ENCODE assay signal across 20 cellular contexts in the genomic region with DNA sequence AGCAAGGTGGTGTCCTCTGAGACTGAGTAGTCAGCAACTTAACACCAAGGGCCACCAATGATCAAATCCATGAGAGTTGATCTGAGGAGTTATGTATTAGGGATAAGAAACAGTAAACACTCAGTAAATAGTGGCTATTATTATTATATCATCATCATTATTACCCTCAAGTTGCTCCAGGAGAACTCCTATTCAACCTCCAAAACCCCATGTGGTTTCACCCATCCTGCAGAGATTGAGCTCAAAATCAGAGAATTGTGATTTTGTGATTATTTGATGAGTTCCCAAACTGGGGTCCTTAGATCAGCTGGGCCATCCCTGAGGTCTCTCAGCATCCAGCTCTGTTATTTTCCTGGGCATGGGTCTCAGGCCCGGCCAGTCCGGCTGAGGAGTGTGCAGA. TPM values are rescaled to one million over a fixed set of nuclear protein-coding genes. Genes with fewer than 3 reads are reported as not detected.
DNase-seq lines count a peak whose midpoint lies in the region; ATAC-seq and TF ChIP-seq lines count a peak whose summit lies in the region.
"Had no signal": no experiment of that assay in that cellular context is flagged by ENCODE, and none has a peak within 500 bp of the region (broad histone marks: within the 10 kb centered on the region; RNA-seq: fewer than 3 reads in every experiment).

No MANE protein-coding gene starts in this region.

- TF ChIP-seq CTCF in natural killer cell (IDR thresholded peaks at IDR 0.05) (no peak), MM.1S (IDR thresholded peaks at IDR 0.05; ENCODE audit: low read length) (no peak)
- TF ChIP-seq CTCF in CD4-positive, alpha-beta T cell (IDR thresholded peaks at IDR 0.05) = no peak

- H3K18ac ChIP-seq in neuronal stem cell (ENCODE audit: low read length) = no peak overlapping the region

- no peaks in the 10 kb centered on the region for H3K79me2 ChIP-seq in MM.1S (ENCODE audit: low read length)

- H3K4me2 ChIP-seq in MM.1S (ENCODE audit: low read depth, low read length) (peak overlapping the region; percentile 25; the same call in 1 of the 2 replicates), neuronal stem cell (ENCODE audit: insufficient read depth, low read length, poor library complexity, severe bottlenecking) (no peak overlapping the region)
- H3K4me2 ChIP-seq: KMS-11 had no signal

- H2AK5ac ChIP-seq in neuronal stem cell (ENCODE audit: low read depth, low read length) = no peak overlapping the region

- WGBS in neuronal stem cell (ENCODE audit: extremely low coverage in 2 of 2, insufficient read length in 2 of 2, insufficient replicate concordance in 1 of 2), 2 donors = no CpG with 5 or more reads among the region's 2 CpGs

- H3K36me3 ChIP-seq in MM.1S (replicated peaks; ENCODE audit: insufficient read depth, low read length) (no peaks in the 10 kb centered on the region), neuronal stem cell (replicated peaks in 1 of 2; ENCODE audit: control insufficient read depth in 2 of 2, insufficient read depth in 2 of 2, low read length in 2 of 2) (no peaks in the 10 kb centered on the region)

- H3K4me3 ChIP-seq in MM.1S (ENCODE audit: low read length) = no peak overlapping the region
- no peak overlapping the region for H3K4me3 ChIP-seq in neuronal stem cell (ENCODE audit: low read length in 2 of 2)
- H3K4me3 ChIP-seq: GM12878, GM23248 had no signal

- H4K91ac ChIP-seq in neuronal stem cell (ENCODE audit: low read depth, low read length, poor library complexity) = no peak overlapping the region

- no peak overlapping the region for H3K4ac ChIP-seq in neuronal stem cell (ENCODE audit: low read length)

- POLR2A ChIA-PET in CD4-positive, alpha-beta T cell (lab: Charles Lee) = no interaction called here

- no peaks in the 10 kb centered on the region for H3K36me3 Mint-ChIP-seq in natural killer cell
- no peaks in the 10 kb centered on the region for H3K36me3 Mint-ChIP-seq in natural killer cell treated with Interleukin-12 subunit alpha and Interleukin-12 subunit beta and Interleukin-15 and Interleukin-18, amount 100 ng/mL, for 72 hours
- no peaks in the 10 kb centered on the region for H3K36me3 Mint-ChIP-seq in CD4-positive, alpha-beta T cell (ENCODE audit: low read depth)
- H3K36me3 Mint-ChIP-seq: CD8-positive, alpha-beta memory T cell had no signal

- H3K9ac ChIP-seq in MM.1S (ENCODE audit: low read length) (no peak overlapping the region), neuronal stem cell (ENCODE audit: low read depth, low read length, poor library complexity) (no peak overlapping the region)
- H3K9ac ChIP-seq: GM23248, KMS-11 had no signal

- intact Hi-C loops in natural killer cell (cut with micrococcal nuclease) = no loop called here
- intact Hi-C loops in CD4-positive, alpha-beta T cell (cut with DNase I, micrococcal nuclease) = no loop called here

- H3K27ac ChIP-seq in MM.1S (ENCODE audit: low read length) = no peak overlapping the region
- H3K27ac ChIP-seq in neuronal stem cell (replicated peaks; ENCODE audit: low read length) = no peak overlapping the region
- H3K27ac ChIP-seq in CD4-positive, alpha-beta T cell (ENCODE audit: low read depth, low read length) = no peak overlapping the region
- H3K27ac ChIP-seq: GM23248, KMS-11 had no signal

- no peak overlapping the region for H3K23ac ChIP-seq in neuronal stem cell (ENCODE audit: low read depth, low read length, poor library complexity)

- no peaks in the 10 kb centered on the region for H3F3A ChIP-seq in MM.1S (ENCODE audit: insufficient read depth, low read length)

- H4K8ac ChIP-seq in neuronal stem cell (ENCODE audit: low read depth, low read length) = peak overlapping the region; percentile 17

- no peak overlapping the region for H2AFZ ChIP-seq in MM.1S (ENCODE audit: low read length)
- no peak overlapping the region for H2AFZ ChIP-seq in neuronal stem cell (ENCODE audit: low read length)
- H2AFZ ChIP-seq: GM23248 had no signal

- H3K4me1 Mint-ChIP-seq in natural killer cell = peaks cover 20 to 22% of the 10 kb centered on the region in 2 donors
- peaks cover 15 to 20% of the 10 kb centered on the region in 2 donors for H3K4me1 Mint-ChIP-seq in natural killer cell treated with Interleukin-12 subunit alpha and Interleukin-12 subunit beta and Interleukin-15 and Interleukin-18, amount 100 ng/mL, for 72 hours (ENCODE audit: low read depth in 2 of 2)
- peaks cover 21% of the 10 kb centered on the region for H3K4me1 Mint-ChIP-seq in CD4-positive, alpha-beta T cell (ENCODE audit: low read depth)

- H3K27me3 ChIP-seq in MM.1S (replicated peaks; ENCODE audit: insufficient read depth, low read length) = peaks cover 89% of the 10 kb centered on the region
- H3K27me3 ChIP-seq in neuronal stem cell (ENCODE audit: control insufficient read depth in 3 of 3, insufficient read depth in 3 of 3, low read depth in 1 of 3, low read length in 3 of 3) = peaks cover 8 to 83% (median 37%) of the 10 kb centered on the region in 3 experiments
- H3K27me3 ChIP-seq in CD4-positive, alpha-beta T cell (ENCODE audit: control insufficient read depth, insufficient read depth, low read length) = peaks cover 55% of the 10 kb centered on the region

- no peak overlapping the region for H3K27ac Mint-ChIP-seq in natural killer cell
- H3K27ac Mint-ChIP-seq in natural killer cell treated with Interleukin-12 subunit alpha and Interleukin-12 subunit beta and Interleukin-15 and Interleukin-18, amount 100 ng/mL, for 72 hours = no peak overlapping the region
- no peak overlapping the region for H3K27ac Mint-ChIP-seq in CD4-positive, alpha-beta T cell
- H3K27ac Mint-ChIP-seq: CD14-positive monocyte; CD8-positive, alpha-beta memory T cell had no signal

- peak overlapping the region; percentile 66 for H2BK5ac ChIP-seq in neuronal stem cell (ENCODE audit: low read length)

- H4K20me1 ChIP-seq in MM.1S (ENCODE audit: insufficient read depth, low read length) = no peaks in the 10 kb centered on the region

- H3K4me1 ChIP-seq in MM.1S (ENCODE audit: low read length) (peaks cover 14% of the 10 kb centered on the region), neuronal stem cell (ENCODE audit: control insufficient read depth in 2 of 2, insufficient read depth in 1 of 2, low read depth in 1 of 2, low read length in 2 of 2) (peaks cover 18 to 23% of the 10 kb centered on the region in 2 donors)

- H3K14ac ChIP-seq in neuronal stem cell (ENCODE audit: low read length) = no peak overlapping the region

- no peaks in the 10 kb centered on the region for H3K9me3 Mint-ChIP-seq in natural killer cell
- H3K9me3 Mint-ChIP-seq in natural killer cell treated with Interleukin-12 subunit alpha and Interleukin-12 subunit beta and Interleukin-15 and Interleukin-18, amount 100 ng/mL, for 72 hours = no peaks in the 10 kb centered on the region
- no peaks in the 10 kb centered on the region for H3K9me3 Mint-ChIP-seq in CD4-positive, alpha-beta T cell
- H3K9me3 Mint-ChIP-seq: IgD-negative memory B cell had no signal

- peak overlapping the region; percentile 18 for H2BK120ac ChIP-seq in neuronal stem cell (ENCODE audit: low read depth, low read length)

- peak overlapping the region; percentile 35 for H3K4me3 Mint-ChIP-seq in natural killer cell
- no peak overlapping the region for H3K4me3 Mint-ChIP-seq in natural killer cell treated with Interleukin-12 subunit alpha and Interleukin-12 subunit beta and Interleukin-15 and Interleukin-18, amount 100 ng/mL, for 72 hours
- H3K4me3 Mint-ChIP-seq in CD4-positive, alpha-beta T cell = no peak overlapping the region
- H3K4me3 Mint-ChIP-seq: CD8-positive, alpha-beta memory T cell had no signal

- H3K79me1 ChIP-seq in neuronal stem cell (ENCODE audit: low read depth, low read length) = no peaks in the 10 kb centered on the region

- no peaks in the 10 kb centered on the region for H3K9me3 ChIP-seq in MM.1S (replicated peaks; ENCODE audit: insufficient read depth, low read length)
- H3K9me3 ChIP-seq in neuronal stem cell (replicated peaks in 1 of 2; ENCODE audit: control insufficient read depth in 2 of 2, insufficient read depth in 1 of 2, low read depth in 1 of 2, low read length in 2 of 2) = no peaks in the 10 kb centered on the region
- H3K9me3 ChIP-seq in CD4-positive, alpha-beta T cell (ENCODE audit: control insufficient read depth, low read length) = no peaks in the 10 kb centered on the region

- H2BK12ac ChIP-seq in neuronal stem cell (ENCODE audit: low read length) = no peak overlapping the region

- peaks cover 42 to 48% of the 10 kb centered on the region in 2 donors for H3K27me3 Mint-ChIP-seq in natural killer cell (ENCODE audit: low read depth in 2 of 2)
- H3K27me3 Mint-ChIP-seq in natural killer cell treated with Interleukin-12 subunit alpha and Interleukin-12 subunit beta and Interleukin-15 and Interleukin-18, amount 100 ng/mL, for 72 hours = peaks cover 31 to 41% of the 10 kb centered on the region in 2 donors
- H3K27me3 Mint-ChIP-seq in CD4-positive, alpha-beta T cell = peaks cover 74% of the 10 kb centered on the region

- H3K9me2 ChIP-seq in MM.1S (replicated peaks; ENCODE audit: insufficient read depth, low read length) = no peaks in the 10 kb centered on the region

- DNase-seq in natural killer cell (no peak), MM.1S (no peak), neuronal stem cell (ENCODE audit: low spot score) (no peak), DMS114 treated with DMSO at 0.1 percent for 48 hours (lab: John Stamatoyannopoulos, UW; ENCODE audit: unreplicated experiment) (no peak), COLO668 (lab: John Stamatoyannopoulos, UW; ENCODE audit: unreplicated experiment) (no peak)
- no peak for DNase-seq in natural killer cell treated with Interleukin-12 subunit alpha and Interleukin-12 subunit beta and Interleukin-15 and Interleukin-18, amount 100 ng/mL, for 72 hours (ENCODE audit: low spot score)
- DNase-seq in CD4-positive, alpha-beta T cell = no peak
- DNase-seq: Calu3; CD8-positive, alpha-beta memory T cell; DMS 273 treated with DMSO at 0.1 percent for 48 hours; DMS79; GM23248 had no signal

- H2BK15ac ChIP-seq in neuronal stem cell (ENCODE audit: low read length) = peak overlapping the region; percentile 89

- CTCF ChIA-PET in CD4-positive, alpha-beta T cell (lab: Charles Lee) = no interaction called here

- ATAC-seq in natural killer cell = no peak
- ATAC-seq in natural killer cell treated with Interleukin-12 subunit alpha and Interleukin-12 subunit beta and Interleukin-15 and Interleukin-18, amount 100 ng/mL, for 72 hours = no peak
- ATAC-seq in CD4-positive, alpha-beta T cell (ENCODE audit: poor library complexity) = no peak

RNA-seq across cellular contexts. Expression of a gene that starts 3.5 kb away (rescaled TPM):
- total RNA-seq in natural killer cell = not detected
- total RNA-seq in natural killer cell treated with Interleukin-12 subunit alpha and Interleukin-12 subunit beta and Interleukin-15 and Interleukin-18, amount 100 ng/mL, for 72 hours = not detected
- polyA plus RNA-seq in neuronal stem cell (2013, experiment 1 of 2) = 0.67 TPM
- 0.83 TPM for polyA plus RNA-seq in neuronal stem cell (2013, experiment 2 of 2)
- total RNA-seq in CD4-positive, alpha-beta T cell = not detected
- total RNA-seq: CD8-positive, alpha-beta memory T cell; GM12878 had no signal
- polyA plus RNA-seq: CD14-positive monocyte; CD8-positive, alpha-beta memory T cell; IgD-negative memory B cell had no signal

RNA-seq across cellular contexts. Expression of a gene that starts 3.6 kb away (rescaled TPM):
- not detected for total RNA-seq in natural killer cell
- not detected for total RNA-seq in natural killer cell treated with Interleukin-12 subunit alpha and Interleukin-12 subunit beta and Interleukin-15 and Interleukin-18, amount 100 ng/mL, for 72 hours
- polyA plus RNA-seq in neuronal stem cell (2013, experiment 1 of 2) = 0.53 TPM
- 0.57 TPM for polyA plus RNA-seq in neuronal stem cell (2013, experiment 2 of 2)
- not detected for total RNA-seq in CD4-positive, alpha-beta T cell
- total RNA-seq: CD8-positive, alpha-beta memory T cell; GM12878; GM23248; HT1080 had no signal
- polyA plus RNA-seq: BJ; CD14-positive monocyte; CD8-positive, alpha-beta memory T cell; GM12878; IgD-negative memory B cell had no signal

RNA-seq across cellular contexts. Expression of a gene that starts 11.5 kb away (rescaled TPM):
- total RNA-seq in natural killer cell = not detected
- not detected for total RNA-seq in natural killer cell treated with Interleukin-12 subunit alpha and Interleukin-12 subunit beta and Interleukin-15 and Interleukin-18, amount 100 ng/mL, for 72 hours
- not detected for polyA plus RNA-seq in neuronal stem cell (2013, experiment 1 of 2)
- not detected for polyA plus RNA-seq in neuronal stem cell (2013, experiment 2 of 2)
- not detected for total RNA-seq in CD4-positive, alpha-beta T cell
- total RNA-seq: Calu3; CD8-positive, alpha-beta memory T cell; G401; GM12878; GM23248; HT1080 had no signal
- polyA plus RNA-seq: AG04450; BJ; CD14-positive monocyte; CD8-positive, alpha-beta memory T cell; GM12878; IgD-negative memory B cell had no signal

RNA-seq across cellular contexts. Expression of a gene that starts 12.1 kb away (rescaled TPM):
- total RNA-seq in natural killer cell = not detected
- total RNA-seq in natural killer cell treated with Interleukin-12 subunit alpha and Interleukin-12 subunit beta and Interleukin-15 and Interleukin-18, amount 100 ng/mL, for 72 hours = not detected
- polyA plus RNA-seq in neuronal stem cell (2013, experiment 1 of 2) = not detected
- not detected for polyA plus RNA-seq in neuronal stem cell (2013, experiment 2 of 2)
- not detected for total RNA-seq in CD4-positive, alpha-beta T cell
- total RNA-seq: CD8-positive, alpha-beta memory T cell; G401; GM12878 had no signal
- polyA plus RNA-seq: AG04450; BJ; CD14-positive monocyte; CD8-positive, alpha-beta memory T cell; GM12878; IgD-negative memory B cell had no signal

RNA-seq across cellular contexts. Expression of a gene that starts 17.4 kb away (rescaled TPM):
- total RNA-seq in natural killer cell = not detected
- total RNA-seq in natural killer cell treated with Interleukin-12 subunit alpha and Interleukin-12 subunit beta and Interleukin-15 and Interleukin-18, amount 100 ng/mL, for 72 hours = not detected
- polyA plus RNA-seq in neuronal stem cell (2013, experiment 1 of 2) = not detected
- polyA plus RNA-seq in neuronal stem cell (2013, experiment 2 of 2) = not detected
- total RNA-seq in CD4-positive, alpha-beta T cell = not detected
- total RNA-seq: CD8-positive, alpha-beta memory T cell; G401; GM12878; GM23248 had no signal
- polyA plus RNA-seq: AG04450; BJ; CD14-positive monocyte; CD8-positive, alpha-beta memory T cell; GM12878; IgD-negative memory B cell had no signal
